ENCODE assay signal across 21 cellular contexts in the genomic region with DNA sequence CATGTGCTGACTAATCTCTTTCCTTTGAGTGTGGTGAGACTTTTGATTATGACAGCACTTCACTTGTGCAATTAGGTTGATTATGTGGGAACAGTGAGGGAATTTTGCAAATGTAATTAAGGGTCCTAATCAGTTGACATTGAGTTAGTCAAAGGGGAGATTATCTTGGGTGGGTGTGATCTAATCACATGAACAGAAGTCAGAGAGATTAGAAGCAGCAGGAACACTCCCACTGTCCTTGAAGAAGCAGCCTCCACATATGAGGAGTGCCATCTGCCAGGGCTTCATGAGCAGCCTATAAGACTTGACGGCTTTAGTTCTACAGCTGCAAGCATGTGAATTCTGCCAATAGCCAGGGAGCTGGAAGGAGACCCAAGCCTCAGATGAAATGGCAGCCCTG.
"Had no signal": no experiment of that assay in that cellular context is flagged by ENCODE, and none has a peak within 500 bp of the region (broad histone marks: within the 10 kb centered on the region; RNA-seq: fewer than 3 reads in every experiment).

No MANE protein-coding gene starts in this region.

- DNase-seq: cortex of kidney; effector memory CD8-positive, alpha-beta T cell; foreskin fibroblast; gastrocnemius medialis; head of caudate nucleus; kidney; midbrain; naive thymus-derived CD8-positive, alpha-beta T cell; nephron progenitor cell; occipital lobe; pancreas; stimulated activated CD4-positive, alpha-beta T cell treated with anti-CD3 and anti-CD28 coated beads, Interleukin-12 subunit alpha, Interleukin-12 subunit beta, amount 100 ng/mL, for 4 hours; stimulated activated CD4-positive, alpha-beta T cell treated with anti-CD3 and anti-CD28 coated beads, Interleukin-1b, Interleukin-23, amount 100 ng/mL, for 48 hours; stimulated activated CD4-positive, alpha-beta T cell treated with anti-CD3 and anti-CD28 coated beads, Interleukin-4, amount 100 ng/mL, for 1 hour; stimulated activated CD8-positive, alpha-beta memory T cell treated with anti-CD3 and anti-CD28 coated beads, Interleukin-4, amount 100 ng/mL, for 48 hours; stimulated activated naive CD4-positive, alpha-beta T cell treated with Interleukin-2 at 50 U/mL for 16 hours; stomach; thyroid gland; trophoblast cell had no signal

- H3K4me1 ChIP-seq: gastrocnemius medialis, pancreas, thyroid gland had no signal

- H3K27ac ChIP-seq: gastrocnemius medialis, pancreas, stomach, thyroid gland had no signal

- H3K4me2 ChIP-seq: smooth muscle cell had no signal

- H3K36me3 ChIP-seq: gastrocnemius medialis, pancreas, stomach, thyroid gland had no signal

- H3K9me3 ChIP-seq: gastrocnemius medialis, pancreas, thyroid gland had no signal

- H3K4me3 ChIP-seq: gastrocnemius medialis, lung, pancreas, smooth muscle cell, stomach, thyroid gland had no signal

- H3K27me3 ChIP-seq: gastrocnemius medialis, pancreas, stomach, thyroid gland had no signal
